In the genomic region with DNA sequence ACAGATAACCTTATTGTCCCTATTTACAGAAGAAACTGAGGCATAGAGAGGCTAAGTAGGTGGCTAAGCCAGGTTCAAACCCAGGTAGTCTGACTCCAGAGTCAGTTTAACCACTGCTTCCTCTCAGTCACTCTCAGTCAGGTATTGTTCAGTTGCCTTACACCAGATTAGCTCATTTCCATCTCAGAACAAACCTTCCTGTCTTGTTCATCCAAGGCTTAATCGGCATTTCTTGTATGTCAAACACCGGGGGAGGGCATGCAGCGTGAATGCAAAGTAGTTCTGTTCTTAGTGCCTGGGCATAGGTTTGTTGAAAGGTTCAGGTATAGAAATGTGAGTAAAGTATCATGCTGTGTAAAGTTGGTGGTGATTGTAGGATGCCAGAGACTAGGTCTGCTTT, we compare ENCODE assay signal across 15 cellular contexts. TPM values are rescaled to one million over a fixed set of nuclear protein-coding genes. Genes with fewer than 3 reads are reported as not detected.
DNase-seq lines count a peak whose midpoint lies in the region; ATAC-seq and TF ChIP-seq lines count a peak whose summit lies in the region.
"Had no signal": no experiment of that assay in that cellular context is flagged by ENCODE, and none has a peak within 500 bp of the region (broad histone marks: within the 10 kb centered on the region; RNA-seq: fewer than 3 reads in every experiment).

No MANE protein-coding gene starts in this region.

- DNase-seq in cardiac muscle cell (ENCODE audit: low read depth in 1 of 2, low spot score in 1 of 2) (no peak), left ventricle myocardium superior (no peak), ureter (ENCODE audit: low spot score) (no peak)
- no peak for DNase-seq in activated T-helper 2 cell treated with anti-CD3 and anti-CD28 coated beads, Interferon-gamma antibody, Interleukin-2, Interleukin-4, amounts not matched to agents 10 μg/mL and 5 μg/mL and 100 μg/mL, durations not matched to agents 14 hours and 24 hours and 36 hours (ENCODE audit: low spot score)
- DNase-seq in stimulated activated CD4-positive, alpha-beta T cell treated with anti-CD3 and anti-CD28 coated beads, TNF-alpha, amount 100 ng/mL, for 24 hours (ENCODE audit: low read depth in 3 of 3) = peak in 2 of 3 experiments; percentile 0 to 9
- no peak for DNase-seq in effector CD8-positive, alpha-beta T cell (lab: John Stamatoyannopoulos, UW)
- DNase-seq: KBM-7, NCI-H146, NCI-H446 treated with DMSO at 0.1 percent for 48 hours, posterior cingulate gyrus had no signal

- H3K27ac Mint-ChIP-seq in activated T-helper 2 cell treated with anti-CD3 and anti-CD28 coated beads, Interferon-gamma antibody, Interleukin-2, Interleukin-4, amounts not matched to agents 10 μg/mL and 5 μg/mL and 100 μg/mL, durations not matched to agents 14 hours and 24 hours and 36 hours = peak overlapping the region; percentile 16
- H3K27ac Mint-ChIP-seq: activated naive CD4-positive, alpha-beta T cell treated with anti-CD3 and anti-CD28 coated beads, Interleukin-2, amount 50 U/mL, for 24 hours had no signal

- peaks cover 19% of the 10 kb centered on the region for H3K4me1 ChIP-seq in cardiac muscle cell (ENCODE audit: low read depth)

- H3K27me3 ChIP-seq in cardiac muscle cell = no peaks in the 10 kb centered on the region

- H3K36me3 Mint-ChIP-seq in activated T-helper 2 cell treated with anti-CD3 and anti-CD28 coated beads, Interferon-gamma antibody, Interleukin-2, Interleukin-4, amounts not matched to agents 10 μg/mL and 5 μg/mL and 100 μg/mL, durations not matched to agents 14 hours and 24 hours and 36 hours (ENCODE audit: low read depth) = peaks cover 18% of the 10 kb centered on the region

- H3K9me3 Mint-ChIP-seq in activated T-helper 2 cell treated with anti-CD3 and anti-CD28 coated beads, Interferon-gamma antibody, Interleukin-2, Interleukin-4, amounts not matched to agents 10 μg/mL and 5 μg/mL and 100 μg/mL, durations not matched to agents 14 hours and 24 hours and 36 hours = no peaks in the 10 kb centered on the region
- H3K9me3 Mint-ChIP-seq: activated naive CD4-positive, alpha-beta T cell treated with anti-CD3 and anti-CD28 coated beads, Interleukin-2, amount 50 U/mL, for 24 hours had no signal

- no peaks in the 10 kb centered on the region for H3K27me3 Mint-ChIP-seq in activated T-helper 2 cell treated with anti-CD3 and anti-CD28 coated beads, Interferon-gamma antibody, Interleukin-2, Interleukin-4, amounts not matched to agents 10 μg/mL and 5 μg/mL and 100 μg/mL, durations not matched to agents 14 hours and 24 hours and 36 hours (ENCODE audit: low read depth)
- H3K27me3 Mint-ChIP-seq: activated naive CD4-positive, alpha-beta T cell treated with anti-CD3 and anti-CD28 coated beads, Interleukin-2, amount 50 U/mL, for 24 hours had no signal

- no peak overlapping the region for H3K4me3 Mint-ChIP-seq in activated T-helper 2 cell treated with anti-CD3 and anti-CD28 coated beads, Interferon-gamma antibody, Interleukin-2, Interleukin-4, amounts not matched to agents 10 μg/mL and 5 μg/mL and 100 μg/mL, durations not matched to agents 14 hours and 24 hours and 36 hours (ENCODE audit: low read depth)
- H3K4me3 Mint-ChIP-seq: activated naive CD4-positive, alpha-beta T cell treated with anti-CD3 and anti-CD28 coated beads, Interleukin-2, amount 50 U/mL, for 24 hours had no signal

- peaks cover 12% of the 10 kb centered on the region for H3K4me1 Mint-ChIP-seq in activated T-helper 2 cell treated with anti-CD3 and anti-CD28 coated beads, Interferon-gamma antibody, Interleukin-2, Interleukin-4, amounts not matched to agents 10 μg/mL and 5 μg/mL and 100 μg/mL, durations not matched to agents 14 hours and 24 hours and 36 hours (ENCODE audit: low read depth)
- H3K4me1 Mint-ChIP-seq: activated naive CD4-positive, alpha-beta T cell treated with anti-CD3 and anti-CD28 coated beads, Interleukin-2, amount 50 U/mL, for 24 hours had no signal

- intact Hi-C loops in left ventricle myocardium superior (cut with micrococcal nuclease) = no loop called here
- intact Hi-C loops in activated T-helper 2 cell treated with anti-CD3 and anti-CD28 coated beads, Interferon-gamma antibody, Interleukin-2, Interleukin-4, amounts not matched to agents 10 μg/mL and 5 μg/mL and 100 μg/mL, durations not matched to agents 14 hours and 24 hours and 36 hours (cut with micrococcal nuclease) = no loop called here

- ATAC-seq in left ventricle myocardium superior = no peak
- peak; percentile 69 for ATAC-seq in HG02973 (IDR thresholded peaks at IDR 0.05; ENCODE audit: unreplicated experiment)
- ATAC-seq in GM21717 (IDR thresholded peaks at IDR 0.05; ENCODE audit: unreplicated experiment) = no peak
- ATAC-seq: Panc1 had no signal

- no peaks in the 10 kb centered on the region for H3K9me3 ChIP-seq in cardiac muscle cell (ENCODE audit: low read depth)

- H3K4me3 ChIP-seq in cardiac muscle cell = no peak overlapping the region

- peak overlapping the region; percentile 31 for H3K27ac ChIP-seq in cardiac muscle cell
- H3K27ac ChIP-seq: epithelial cell of prostate had no signal

- no peaks in the 10 kb centered on the region for H3K36me3 ChIP-seq in cardiac muscle cell

- no peak for TF ChIP-seq CTCF in cardiac muscle cell (IDR thresholded peaks at IDR 0.05; ENCODE audit: low read depth, low read length)

RNA-seq across cellular contexts. Expression of gene CTNNBL1, which starts 51.7 kb away (rescaled TPM):
- total RNA-seq in cardiac muscle cell = 32.9 and 37.0 TPM in 2 replicates
- polyA plus RNA-seq in cardiac muscle cell = 68.6 and 76.2 TPM in 2 replicates
- total RNA-seq in left ventricle myocardium superior = 63.4 TPM
- 100 and 108 TPM in 2 replicates for total RNA-seq in activated T-helper 2 cell treated with anti-CD3 and anti-CD28 coated beads, Interferon-gamma antibody, Interleukin-2, Interleukin-4, amounts not matched to agents 10 μg/mL and 5 μg/mL and 100 μg/mL, durations not matched to agents 14 hours and 24 hours and 36 hours
- total RNA-seq in ureter = 52.9 TPM

Comparison
In these comparisons a context has a peak if more than half of its experiments do, and no peak if none do; other contexts are left out.
1. DNase-seq: peak in stimulated activated CD4-positive, alpha-beta T cell treated with anti-CD3 and anti-CD28 coated beads, TNF-alpha, amount 100 ng/mL, for 24 hours (2 of 3); none in cardiac muscle cell (0 of 2), left ventricle myocardium superior (single experiment), activated T-helper 2 cell treated with anti-CD3 and anti-CD28 coated beads, Interferon-gamma antibody, Interleukin-2, Interleukin-4, amounts not matched to agents 10 μg/mL and 5 μg/mL and 100 μg/mL, durations not matched to agents 14 hours and 24 hours and 36 hours (single experiment), ureter (single experiment) and effector CD8-positive, alpha-beta T cell (single experiment).